2 cellular contexts compared by ENCODE assay signal in genomic region chr12:110649341-110649847, GRCh38.
TF ChIP-seq lines count a peak whose summit lies in the region.

No MANE protein-coding gene starts in this region.

TF ChIP-seq in SK-N-SH treated with all-trans-retinoic acid at 6 μM for 48 hours, 23 proteins besides CTCF, POLR2A, EP300 and RAD21:
- TF ChIP-seq RARB (CRISPR knock-in tag; IDR thresholded peaks at IDR 0.05), result no peak
- TF ChIP-seq CSRNP3 (CRISPR knock-in tag; IDR thresholded peaks at IDR 0.05), result no peak
- no peak for TF ChIP-seq ZNF70 (CRISPR knock-in tag; IDR thresholded peaks at IDR 0.05)
- TF ChIP-seq ZFP30 (CRISPR knock-in tag; IDR thresholded peaks at IDR 0.05), result no peak
- TF ChIP-seq BACH2 (CRISPR knock-in tag; IDR thresholded peaks at IDR 0.05; ENCODE audit: borderline replicate concordance), result no peak
- TF ChIP-seq ZNF565 (CRISPR knock-in tag; conservative IDR thresholded peaks at IDR 0.05; ENCODE audit: low read depth), result no peak
- no peak for TF ChIP-seq ZFP3 (CRISPR knock-in tag; IDR thresholded peaks at IDR 0.05)
- TF ChIP-seq, protein P1, sequence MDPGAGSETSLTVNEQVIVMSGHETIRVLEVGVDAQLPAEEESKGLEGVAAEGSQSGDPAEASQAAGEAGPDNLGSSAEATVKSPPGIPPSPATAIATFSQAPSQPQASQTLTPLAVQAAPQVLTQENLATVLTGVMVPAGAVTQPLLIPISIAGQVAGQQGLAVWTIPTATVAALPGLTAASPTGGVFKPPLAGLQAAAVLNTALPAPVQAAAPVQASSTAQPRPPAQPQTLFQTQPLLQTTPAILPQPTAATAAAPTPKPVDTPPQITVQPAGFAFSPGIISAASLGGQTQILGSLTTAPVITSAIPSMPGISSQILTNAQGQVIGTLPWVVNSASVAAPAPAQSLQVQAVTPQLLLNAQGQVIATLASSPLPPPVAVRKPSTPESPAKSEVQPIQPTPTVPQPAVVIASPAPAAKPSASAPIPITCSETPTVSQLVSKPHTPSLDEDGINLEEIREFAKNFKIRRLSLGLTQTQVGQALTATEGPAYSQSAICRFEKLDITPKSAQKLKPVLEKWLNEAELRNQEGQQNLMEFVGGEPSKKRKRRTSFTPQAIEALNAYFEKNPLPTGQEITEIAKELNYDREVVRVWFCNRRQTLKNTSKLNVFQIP (CRISPR knock-in tag; IDR thresholded peaks at IDR 0.05; ENCODE audit: borderline replicate concordance, low read depth), result no peak
- TF ChIP-seq ARNTL (CRISPR knock-in tag; IDR thresholded peaks at IDR 0.05; ENCODE audit: borderline replicate concordance, low read depth), result no peak
- no peak for TF ChIP-seq ESRRG (CRISPR knock-in tag; IDR thresholded peaks at IDR 0.05)
- TF ChIP-seq OSR1 (CRISPR knock-in tag; IDR thresholded peaks at IDR 0.05), result no peak
- TF ChIP-seq ISL1 (CRISPR knock-in tag; IDR thresholded peaks at IDR 0.05), result no peak
- TF ChIP-seq, protein P2, sequence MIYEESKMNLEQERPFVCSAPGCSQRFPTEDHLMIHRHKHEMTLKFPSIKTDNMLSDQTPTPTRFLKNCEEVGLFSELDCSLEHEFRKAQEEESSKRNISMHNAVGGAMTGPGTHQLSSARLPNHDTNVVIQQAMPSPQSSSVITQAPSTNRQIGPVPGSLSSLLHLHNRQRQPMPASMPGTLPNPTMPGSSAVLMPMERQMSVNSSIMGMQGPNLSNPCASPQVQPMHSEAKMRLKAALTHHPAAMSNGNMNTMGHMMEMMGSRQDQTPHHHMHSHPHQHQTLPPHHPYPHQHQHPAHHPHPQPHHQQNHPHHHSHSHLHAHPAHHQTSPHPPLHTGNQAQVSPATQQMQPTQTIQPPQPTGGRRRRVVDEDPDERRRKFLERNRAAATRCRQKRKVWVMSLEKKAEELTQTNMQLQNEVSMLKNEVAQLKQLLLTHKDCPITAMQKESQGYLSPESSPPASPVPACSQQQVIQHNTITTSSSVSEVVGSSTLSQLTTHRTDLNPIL (CRISPR knock-in tag; IDR thresholded peaks at IDR 0.05; ENCODE audit: low read depth), result no peak
- no peak for TF ChIP-seq PPARA (CRISPR knock-in tag; IDR thresholded peaks at IDR 0.05; ENCODE audit: borderline replicate concordance)
- no peak for TF ChIP-seq ZC3H10 (CRISPR knock-in tag; IDR thresholded peaks at IDR 0.05)
- TF ChIP-seq CSDC2 (CRISPR knock-in tag; IDR thresholded peaks at IDR 0.05), result no peak
- TF ChIP-seq TCF4 (CRISPR knock-in tag; IDR thresholded peaks at IDR 0.05; ENCODE audit: borderline replicate concordance), result no peak
- TF ChIP-seq TOX (CRISPR knock-in tag; IDR thresholded peaks at IDR 0.05; ENCODE audit: borderline replicate concordance), result no peak
- no peak for TF ChIP-seq SNAI2 (CRISPR knock-in tag; IDR thresholded peaks at IDR 0.05)

TF ChIP-seq in HepG2, 621 proteins besides CTCF, POLR2A, EP300 and RAD21 (continues in another document):
- TF ChIP-seq ZNF264 (CRISPR knock-in tag; IDR thresholded peaks at IDR 0.05) (no peak), CEBPG (CRISPR knock-in tag; IDR thresholded peaks at IDR 0.05) (peak; percentile 70), JUNB (CRISPR knock-in tag; IDR thresholded peaks at IDR 0.05; ENCODE audit: borderline replicate concordance) (no peak), HHEX (CRISPR knock-in tag; IDR thresholded peaks at IDR 0.05) (no peak), NCOA2 (CRISPR knock-in tag; IDR thresholded peaks at IDR 0.05) (no peak), SKI (IDR thresholded peaks at IDR 0.05; ENCODE audit: partially characterized antibody) (no peak), E2F1 (CRISPR knock-in tag; IDR thresholded peaks at IDR 0.05) (no peak), ARID5B (CRISPR knock-in tag; IDR thresholded peaks at IDR 0.05) (peak; percentile 35; the same call in 1 of the 2 replicates), SRF (IDR thresholded peaks at IDR 0.05; ENCODE audit: low read depth, low read length) (no peak), HNF4A (CRISPR knock-in tag; IDR thresholded peaks at IDR 0.05) (0 out of 2 replicates have a peak, but pooled peaks have one; percentile 18), ZNF350 (CRISPR knock-in tag; IDR thresholded peaks at IDR 0.05; ENCODE audit: borderline replicate concordance, low read depth) (no peak), GATAD2A (CRISPR knock-in tag; IDR thresholded peaks at IDR 0.05) (peak; percentile 69), FOXK2 (IDR thresholded peaks at IDR 0.05) (no peak), ZNF746 (CRISPR knock-in tag; IDR thresholded peaks at IDR 0.05) (no peak), RORA (CRISPR knock-in tag; IDR thresholded peaks at IDR 0.05) (no peak), ESRRA (CRISPR knock-in tag; IDR thresholded peaks at IDR 0.05; ENCODE audit: low read depth) (no peak), FOXA3 (CRISPR knock-in tag; IDR thresholded peaks at IDR 0.05) (0 out of 2 replicates have a peak, but pooled peaks have one; percentile 16), IKZF1 (IDR thresholded peaks at IDR 0.05) (no peak), IRX3 (CRISPR knock-in tag; IDR thresholded peaks at IDR 0.05; ENCODE audit: borderline replicate concordance, low read depth) (no peak), ZNF687 (CRISPR knock-in tag; IDR thresholded peaks at IDR 0.05) (peak; percentile 26; the same call in 1 of the 2 replicates), SOX5 (CRISPR knock-in tag; IDR thresholded peaks at IDR 0.05; ENCODE audit: borderline replicate concordance) (0 out of 2 replicates have a peak, but pooled peaks have one; percentile 21), ZNF3 (CRISPR knock-in tag; IDR thresholded peaks at IDR 0.05) (0 out of 2 replicates have a peak, but pooled peaks have one; percentile 28), TEAD3 (CRISPR knock-in tag; optimal IDR thresholded peaks at IDR 0.05; ENCODE audit: borderline replicate concordance) (peak; percentile 24), ZNF546 (CRISPR knock-in tag; conservative IDR thresholded peaks at IDR 0.05) (no peak), RXRB (CRISPR knock-in tag; IDR thresholded peaks at IDR 0.05; ENCODE audit: borderline replicate concordance) (no peak), SCMH1 (CRISPR knock-in tag; IDR thresholded peaks at IDR 0.05; ENCODE audit: borderline replicate concordance) (no peak), ZNF138 (CRISPR knock-in tag; IDR thresholded peaks at IDR 0.05; ENCODE audit: low read depth) (no peak), BCL6 (CRISPR knock-in tag; IDR thresholded peaks at IDR 0.05) (0 out of 2 replicates have a peak, but pooled peaks have one; percentile 24), NKX3-1 (CRISPR knock-in tag; IDR thresholded peaks at IDR 0.05) (no peak), HDAC2 (CRISPR knock-in tag; IDR thresholded peaks at IDR 0.05) (0 out of 2 replicates have a peak, but pooled peaks have one; percentile 18), TCF7L2 (IDR thresholded peaks at IDR 0.05; ENCODE audit: low read depth, low read length) (no peak), PITX1 (CRISPR knock-in tag; IDR thresholded peaks at IDR 0.05) (no peak), NR2F2 (IDR thresholded peaks at IDR 0.05; ENCODE audit: borderline replicate concordance, low read depth) (no peak), MBD4 (IDR thresholded peaks at IDR 0.05; ENCODE audit: borderline replicate concordance, low read length) (no peak), ZNF7 (CRISPR knock-in tag; IDR thresholded peaks at IDR 0.05) (peak; percentile 85), ZNF629 (CRISPR knock-in tag; conservative IDR thresholded peaks at IDR 0.05) (no peak), SOX6 (IDR thresholded peaks at IDR 0.05) (no peak), SOX6 (CRISPR knock-in tag; IDR thresholded peaks at IDR 0.05) (peak; percentile 31; the same call in 1 of the 2 replicates), SETDB1 (CRISPR knock-in tag; IDR thresholded peaks at IDR 0.05; ENCODE audit: borderline replicate concordance) (no peak), EED (CRISPR knock-in tag; IDR thresholded peaks at IDR 0.05) (no peak), LBX2 (CRISPR knock-in tag; IDR thresholded peaks at IDR 0.05; ENCODE audit: borderline replicate concordance) (no peak), CEBPB (IDR thresholded peaks at IDR 0.05; ENCODE audit: borderline replicate concordance, low read depth, low read length) (peak; percentile 87), HOXA5 (CRISPR knock-in tag; IDR thresholded peaks at IDR 0.05) (0 out of 2 replicates have a peak, but pooled peaks have one; percentile 26)
- TF ChIP-seq, protein P3, sequence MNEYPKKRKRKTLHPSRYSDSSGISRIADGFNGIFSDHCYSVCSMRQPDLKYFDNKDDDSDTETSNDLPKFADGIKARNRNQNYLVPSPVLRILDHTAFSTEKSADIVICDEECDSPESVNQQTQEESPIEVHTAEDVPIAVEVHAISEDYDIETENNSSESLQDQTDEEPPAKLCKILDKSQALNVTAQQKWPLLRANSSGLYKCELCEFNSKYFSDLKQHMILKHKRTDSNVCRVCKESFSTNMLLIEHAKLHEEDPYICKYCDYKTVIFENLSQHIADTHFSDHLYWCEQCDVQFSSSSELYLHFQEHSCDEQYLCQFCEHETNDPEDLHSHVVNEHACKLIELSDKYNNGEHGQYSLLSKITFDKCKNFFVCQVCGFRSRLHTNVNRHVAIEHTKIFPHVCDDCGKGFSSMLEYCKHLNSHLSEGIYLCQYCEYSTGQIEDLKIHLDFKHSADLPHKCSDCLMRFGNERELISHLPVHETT (CRISPR knock-in tag; conservative IDR thresholded peaks at IDR 0.05), result no peak
- TF ChIP-seq, protein P4, sequence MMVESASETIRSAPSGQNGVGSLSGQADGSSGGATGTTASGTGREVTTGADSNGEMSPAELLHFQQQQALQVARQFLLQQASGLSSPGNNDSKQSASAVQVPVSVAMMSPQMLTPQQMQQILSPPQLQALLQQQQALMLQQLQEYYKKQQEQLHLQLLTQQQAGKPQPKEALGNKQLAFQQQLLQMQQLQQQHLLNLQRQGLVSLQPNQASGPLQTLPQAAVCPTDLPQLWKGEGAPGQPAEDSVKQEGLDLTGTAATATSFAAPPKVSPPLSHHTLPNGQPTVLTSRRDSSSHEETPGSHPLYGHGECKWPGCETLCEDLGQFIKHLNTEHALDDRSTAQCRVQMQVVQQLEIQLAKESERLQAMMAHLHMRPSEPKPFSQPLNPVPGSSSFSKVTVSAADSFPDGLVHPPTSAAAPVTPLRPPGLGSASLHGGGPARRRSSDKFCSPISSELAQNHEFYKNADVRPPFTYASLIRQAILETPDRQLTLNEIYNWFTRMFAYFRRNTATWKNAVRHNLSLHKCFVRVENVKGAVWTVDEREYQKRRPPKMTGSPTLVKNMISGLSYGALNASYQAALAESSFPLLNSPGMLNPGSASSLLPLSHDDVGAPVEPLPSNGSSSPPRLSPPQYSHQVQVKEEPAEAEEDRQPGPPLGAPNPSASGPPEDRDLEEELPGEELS (CRISPR knock-in tag; IDR thresholded peaks at IDR 0.05), result no peak
